ENCODE assay signal across 10 cellular contexts in the genomic region with DNA sequence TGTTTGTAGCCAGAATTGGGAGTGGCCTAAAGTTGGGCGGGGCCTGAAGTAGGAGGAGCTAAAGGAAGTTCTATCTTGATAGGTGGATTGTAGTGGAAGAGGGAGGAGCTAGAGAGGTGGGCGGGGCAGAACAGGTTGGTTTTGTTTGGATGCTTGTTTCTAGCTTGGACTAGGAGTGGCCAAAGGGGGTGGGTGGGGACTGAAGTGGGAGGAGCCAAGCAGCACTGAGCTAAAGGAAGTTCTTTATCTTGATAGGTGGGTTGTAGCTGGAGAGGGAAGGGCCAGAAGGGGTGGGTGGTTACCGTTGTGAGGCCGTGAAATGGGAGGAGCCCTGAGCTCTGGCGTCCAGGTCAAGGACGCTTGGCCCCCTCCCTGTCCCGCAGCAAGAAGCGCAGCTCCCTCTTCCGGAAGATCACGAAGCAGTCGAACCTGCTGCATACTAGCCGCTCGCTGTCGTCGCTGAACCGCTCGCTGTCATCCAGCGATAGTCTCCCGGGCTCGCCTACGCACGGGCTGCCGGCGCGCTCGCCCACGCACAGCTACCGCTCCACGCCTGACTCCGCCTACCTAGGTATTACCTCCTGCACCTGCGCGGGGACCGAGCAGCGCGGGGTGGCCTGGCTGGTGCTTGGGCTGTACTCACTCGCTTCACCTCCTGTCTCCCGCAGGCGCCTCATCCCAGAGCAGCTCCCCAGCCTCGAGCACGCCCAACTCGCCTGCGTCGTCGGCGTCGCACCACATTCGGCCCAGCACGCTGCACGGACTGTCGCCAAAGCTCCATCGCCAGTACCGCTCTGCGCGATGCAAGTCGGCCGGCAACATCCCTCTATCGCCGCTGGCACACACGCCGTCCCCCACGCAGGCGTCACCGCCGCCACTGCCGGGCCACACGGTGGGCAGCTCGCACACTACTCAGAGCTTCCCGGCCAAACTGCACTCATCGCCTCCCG. TPM values are rescaled to one million over a fixed set of nuclear protein-coding genes. Genes with fewer than 3 reads are reported as not detected.
DNase-seq lines count a peak whose midpoint lies in the region; ATAC-seq, FAIRE-seq and TF ChIP-seq lines count a peak whose summit lies in the region.
"Had no signal": no experiment of that assay in that cellular context is flagged by ENCODE, and none has a peak within 500 bp of the region (broad histone marks: within the 10 kb centered on the region; RNA-seq: fewer than 3 reads in every experiment).

No MANE protein-coding gene starts in this region.

- peak; percentile 44 for DNase-seq in NCI-H2029 (lab: John Stamatoyannopoulos, UW)
- no peak for DNase-seq in NCI-H2029 treated with DMSO at 0.1 percent for 48 hours (lab: John Stamatoyannopoulos, UW)
- peak; percentile 83 for DNase-seq in SK-N-MC (ENCODE audit: low read depth, low spot score)
- DNase-seq in breast epithelium (ENCODE audit: low spot score in 2 of 2), result peak in 1 of 2 donors; percentile 92
- peak; percentile 58 for DNase-seq in left lobe of liver (ENCODE audit: low spot score)
- no peak for DNase-seq in urothelium cell line (ENCODE audit: low spot score)

- H3K9me3 ChIP-seq in SK-N-MC (ENCODE audit: low read depth, low read length), result no peaks in the 10 kb centered on the region
- no peaks in the 10 kb centered on the region for H3K9me3 ChIP-seq in breast epithelium
- peaks cover 0 to 5% (median 0%) of the 10 kb centered on the region in 5 donors for H3K9me3 ChIP-seq in subcutaneous abdominal adipose tissue (ENCODE audit: control insufficient read depth in 5 of 5, low read length in 5 of 5)

- no peaks in the 10 kb centered on the region for H3K27me3 ChIP-seq in breast epithelium
- H3K27me3 ChIP-seq in subcutaneous abdominal adipose tissue (ENCODE audit: control insufficient read depth in 5 of 5, insufficient read depth in 4 of 5, low read length in 5 of 5), result peaks cover 0 to 8% (median 5%) of the 10 kb centered on the region in 5 donors
- H3K27me3 ChIP-seq: BLaER1 treated with 17β-estradiol and CSF1 and Interleukin-3, amounts not matched to agents 10 nM and 100 nM had no signal

- no peak for TF ChIP-seq POLR2A in breast epithelium (IDR thresholded peaks at IDR 0.05)

- H3K4me1 ChIP-seq in breast epithelium (no peaks in the 10 kb centered on the region), subcutaneous abdominal adipose tissue (ENCODE audit: control insufficient read depth in 5 of 5, insufficient read depth in 5 of 5, low read length in 5 of 5) (peaks cover 0 to 12% (median 4%) of the 10 kb centered on the region in 5 donors)

- no peak overlapping the region for H3K27ac ChIP-seq in SK-N-MC
- H3K27ac ChIP-seq in breast epithelium, result no peak overlapping the region
- H3K27ac ChIP-seq in subcutaneous abdominal adipose tissue (ENCODE audit: low read depth, low read length), result no peak overlapping the region
- H3K27ac ChIP-seq: BLaER1 treated with 17β-estradiol and CSF1 and Interleukin-3, amounts not matched to agents 10 nM and 100 nM had no signal

- H3K4me3 ChIP-seq in SK-N-MC (peak overlapping the region; percentile 74), breast epithelium (peak overlapping the region in 2 of 3 donors; percentile 49 to 58), subcutaneous abdominal adipose tissue (ENCODE audit: low read depth in 1 of 5, low read length in 5 of 5) (peak overlapping the region in 3 of 5 donors; percentile 8 to 57 (median 39))
- H3K4me3 ChIP-seq: BLaER1 treated with 17β-estradiol and CSF1 and Interleukin-3, amounts not matched to agents 10 nM and 100 nM had no signal

- no peak for TF ChIP-seq CTCF in breast epithelium (IDR thresholded peaks at IDR 0.05)

- FAIRE-seq in urothelium cell line (lab: Jason Lieb, UNC), result no peak

- intact Hi-C loops in breast epithelium (cut with DNase I; ENCODE audit: low total_unique reads), result no loop called here

- H3K9ac ChIP-seq in SK-N-MC (ENCODE audit: insufficient read length) (no peak overlapping the region), subcutaneous abdominal adipose tissue (ENCODE audit: low read length in 5 of 5) (no peak overlapping the region)
- H3K9ac ChIP-seq: BLaER1 treated with 17β-estradiol and CSF1 and Interleukin-3, amounts not matched to agents 10 nM and 100 nM had no signal

- H3K36me3 ChIP-seq in SK-N-MC (ENCODE audit: insufficient read depth, low read length) (peaks cover 2% of the 10 kb centered on the region; the same call in 1 of the 2 replicates), breast epithelium (no peaks in the 10 kb centered on the region), subcutaneous abdominal adipose tissue (ENCODE audit: control insufficient read depth in 5 of 5, insufficient read depth in 5 of 5, low read length in 5 of 5) (peaks cover 4 to 30% (median 19%) of the 10 kb centered on the region in 5 donors)

- ATAC-seq in left lobe of liver, result peak; percentile 71
- ATAC-seq in GM18868 (IDR thresholded peaks at IDR 0.05; ENCODE audit: unreplicated experiment), result no peak

RNA-seq across cellular contexts. Expression of gene DNASE2, which starts 8.0 kb away (rescaled TPM):
- total RNA-seq in breast epithelium, result 10 to 100 TPM; 29.8 to 61.0 (median 46.2) TPM
- total RNA-seq in left lobe of liver, result 22.3 TPM

RNA-seq across cellular contexts. Expression of gene KLF1, which starts 13.8 kb away (rescaled TPM):
- total RNA-seq in breast epithelium, result not detected
- 0.35 TPM for total RNA-seq in left lobe of liver

RNA-seq across cellular contexts. Expression of gene GCDH, which starts 17.7 kb away (rescaled TPM):
- total RNA-seq in breast epithelium (10 to 100 TPM; 39.2 to 72.8 (median 50.1) TPM), left lobe of liver (109 TPM)

RNA-seq across cellular contexts. Expression of gene MAST1, which starts 34.9 kb away (rescaled TPM):
- under 1 TPM in 1 of 3 donors, not detected in 2; 0.88 TPM for total RNA-seq in breast epithelium
- total RNA-seq in left lobe of liver, result 0.86 TPM

RNA-seq across cellular contexts. Expression of gene RTBDN, which starts 38.8 kb away (rescaled TPM):
- total RNA-seq in breast epithelium (not detected), left lobe of liver (not detected)
- total RNA-seq: activated CD8-positive, alpha-beta memory T cell treated with anti-CD3 and anti-CD28 coated beads for 36 hours had no signal

Comparison
In these comparisons a context has a peak if more than half of its experiments do, and no peak if none do; other contexts are left out.
1. DNase-seq: peak in NCI-H2029 (single experiment), SK-N-MC (single experiment) and left lobe of liver (single experiment); none in NCI-H2029 treated with DMSO at 0.1 percent for 48 hours (single experiment) and urothelium cell line (single experiment).
2. Peak in every context shown above with its lines, with median percentiles within 50 percentile points of each other: H3K4me3 ChIP-seq.